In genomic region chr4:156909010-156909409, GRCh38 we compare ENCODE assay signal across 26 cellular contexts.
DNase-seq lines count a peak whose midpoint lies in the region; ATAC-seq, FAIRE-seq and TF ChIP-seq lines count a peak whose summit lies in the region.
"Had no signal": no experiment of that assay in that cellular context is flagged by ENCODE, and none has a peak within 500 bp of the region (broad histone marks: within the 10 kb centered on the region; RNA-seq: fewer than 3 reads in every experiment).

No MANE protein-coding gene starts in this region.

- H3K9ac ChIP-seq in IMR-90 (ENCODE audit: low read depth, low read length): no peak overlapping the region
- H3K9ac ChIP-seq: BLaER1 had no signal

- no peak overlapping the region for H4K91ac ChIP-seq in IMR-90 (ENCODE audit: insufficient read depth, low read depth, low read length)

- H2AK5ac ChIP-seq in IMR-90 (ENCODE audit: low read depth, low read length): no peak overlapping the region

- H4K8ac ChIP-seq in IMR-90 (ENCODE audit: low read depth in 2 of 2, low read length in 2 of 2): no peak overlapping the region; a peak in 1 of 4 replicates

- no peak overlapping the region for H2AK9ac ChIP-seq in IMR-90 (replicated peaks; ENCODE audit: low read depth, low read length, poor library complexity)

- CTCF ChIA-PET in IMR-90 (lab: Yijun Ruan, JAX): no interaction called here

- no peak overlapping the region for H3K14ac ChIP-seq in IMR-90 (replicated peaks; ENCODE audit: low read depth, low read length)

- POLR2A ChIA-PET in IMR-90 (lab: Charles Lee; ENCODE audit: unreplicated experiment): no interaction called here

- peaks cover 11% of the 10 kb centered on the region; the same call in 1 of the 2 replicates for H4K20me1 ChIP-seq in IMR-90 (ENCODE audit: insufficient read depth, low read length)
- H4K20me1 ChIP-seq: BLaER1 had no signal

- no peaks in the 10 kb centered on the region for H3K36me3 Mint-ChIP-seq in chondrocyte (ENCODE audit: low read depth)
- H3K36me3 Mint-ChIP-seq: CD4-positive, alpha-beta memory T cell; CD4-positive, CD25-positive, alpha-beta regulatory T cell; CD8-positive, alpha-beta memory T cell had no signal

- H3K4me1 ChIP-seq in IMR-90 (ENCODE audit: control insufficient read depth, insufficient read depth, low read length): no peaks in the 10 kb centered on the region; the same call in 1 of the 2 replicates
- no peaks in the 10 kb centered on the region for H3K4me1 ChIP-seq in small intestine (ENCODE audit: control insufficient read depth in 2 of 2, insufficient read depth in 1 of 2, low read depth in 1 of 2, low read length in 1 of 2)
- H3K4me1 ChIP-seq: BE2C, BLaER1 had no signal

- no TSS peak for BruUV-seq in IMR-90 (replicated peaks; lab: Mats Ljungman, UMichigan)

- no peak overlapping the region for H3K18ac ChIP-seq in IMR-90 (ENCODE audit: low read depth, low read length)

- no peak overlapping the region for H2BK20ac ChIP-seq in IMR-90 (ENCODE audit: low read depth, low read length)

- no peak overlapping the region for H2AFZ ChIP-seq in IMR-90 (replicated peaks; ENCODE audit: low read length, poor library complexity)

- no peak overlapping the region for H3K56ac ChIP-seq in IMR-90 (ENCODE audit: extremely low read depth, insufficient read depth, low read length)

- TF ChIP-seq CTCF in IMR-90 (conservative IDR thresholded peaks at IDR 0.05; ENCODE audit: low read depth, low read length): no peak
- TF ChIP-seq CTCF in chondrocyte (IDR thresholded peaks at IDR 0.05): no peak

- in situ Hi-C loops in IMR-90 (cut with MboI; ENCODE audit: low sequenced_read_pairs): no loop called here

- no peak for DNase-seq in IMR-90
- DNase-seq in chondrocyte (ENCODE audit: low spot score): no peak
- no peak for DNase-seq in small intestine
- DNase-seq in left colon: no peak
- DNase-seq in stimulated activated CD4-positive, alpha-beta T cell treated with anti-CD3 and anti-CD28 coated beads, Interleukin-15, amount 100 ng/mL, for 24 hours: no peak
- DNase-seq in stimulated activated naive CD4-positive, alpha-beta T cell treated with Interleukin-2 at 50 U/mL for 16 hours (lab: John Stamatoyannopoulos, UW): no peak
- DNase-seq: 8988T; ACHN; BE2C; C1 segment of cervical spinal cord; CD4-positive, alpha-beta memory T cell; CD4-positive, CD25-positive, alpha-beta regulatory T cell; CD8-positive, alpha-beta memory T cell; COR-L47; DMS 273 treated with DMSO at 0.1 percent for 48 hours; DMS153; DMS53; DMS79; DND-41; EL; GDM1 had no signal

- peaks cover 31% of the 10 kb centered on the region in 2 experiments for H3K79me1 ChIP-seq in IMR-90 (ENCODE audit: low read depth in 1 of 2, low read length in 2 of 2)

- H3K27me3 Mint-ChIP-seq in chondrocyte (ENCODE audit: low read depth): no peaks in the 10 kb centered on the region
- H3K27me3 Mint-ChIP-seq: CD4-positive, alpha-beta memory T cell; CD4-positive, CD25-positive, alpha-beta regulatory T cell; CD8-positive, alpha-beta memory T cell had no signal

- H3K27me3 ChIP-seq in IMR-90 (ENCODE audit: control insufficient read depth, insufficient read depth, low read length): no peaks in the 10 kb centered on the region
- no peaks in the 10 kb centered on the region for H3K27me3 ChIP-seq in small intestine (ENCODE audit: control insufficient read depth in 2 of 2, insufficient read depth in 2 of 2, low read length in 2 of 2)
- H3K27me3 ChIP-seq: BE2C, BLaER1 had no signal

- dilution Hi-C loops in IMR-90 (cut with HindIII; ENCODE audit: low sequenced_read_pairs, unreplicated experiment): no loop called here

- no peaks in the 10 kb centered on the region for H3K9me3 Mint-ChIP-seq in chondrocyte (ENCODE audit: low read depth)

- no peak overlapping the region for H2BK5ac ChIP-seq in IMR-90 (ENCODE audit: low read depth, low read length, poor library complexity, severe bottlenecking)

- peaks cover 44% of the 10 kb centered on the region for H3K4me1 Mint-ChIP-seq in chondrocyte (ENCODE audit: low read depth)
- H3K4me1 Mint-ChIP-seq: CD4-positive, alpha-beta memory T cell; CD4-positive, CD25-positive, alpha-beta regulatory T cell; CD8-positive, alpha-beta memory T cell had no signal

- WGBS in IMR-90 (ENCODE audit: extremely low coverage in 2 of 2, insufficient read length in 1 of 2), 2 experiments: no CpG with 5 or more reads among the region's 2 CpGs
- 69 to 72% (median 69%) methylated on average over 2 of the region's 2 CpGs for WGBS in small intestine, 3 donors

- H3K36me3 ChIP-seq in IMR-90 (ENCODE audit: control insufficient read depth, insufficient read depth, low read length): no peaks in the 10 kb centered on the region
- no peaks in the 10 kb centered on the region for H3K36me3 ChIP-seq in small intestine (ENCODE audit: control insufficient read depth in 2 of 2, insufficient read depth in 2 of 2, low read length in 2 of 2)
- H3K36me3 ChIP-seq: BE2C, BLaER1 had no signal

- H3K27ac Mint-ChIP-seq in chondrocyte (ENCODE audit: unreplicated experiment): peak overlapping the region; percentile 27
- H3K27ac Mint-ChIP-seq: CD4-positive, alpha-beta memory T cell; CD4-positive, CD25-positive, alpha-beta regulatory T cell; CD8-positive, alpha-beta memory T cell had no signal

- no peak for TF ChIP-seq POLR2A in IMR-90 (IDR thresholded peaks at IDR 0.05; ENCODE audit: low read depth, low read length)

- H2BK120ac ChIP-seq in IMR-90 (ENCODE audit: low read depth, low read length): no peak overlapping the region

- no peak overlapping the region for H3K4me2 ChIP-seq in IMR-90 (ENCODE audit: low read depth, low read length)
- H3K4me2 ChIP-seq: BLaER1 had no signal

- H3K4me3 Mint-ChIP-seq in chondrocyte (ENCODE audit: unreplicated experiment): no peak overlapping the region
- H3K4me3 Mint-ChIP-seq: CD14-positive monocyte; CD4-positive, alpha-beta memory T cell; CD4-positive, CD25-positive, alpha-beta regulatory T cell; CD8-positive, alpha-beta memory T cell had no signal

- no peak for ATAC-seq in IMR-90 (ENCODE audit: low read depth)
- no peak for ATAC-seq in left colon
- ATAC-seq: GM12878 had no signal

- TF ChIP-seq RAD21 in IMR-90 (IDR thresholded peaks at IDR 0.05; ENCODE audit: low read length): no peak

- intact Hi-C loops in IMR-90 (cut with micrococcal nuclease): no loop called here
- intact Hi-C loops in left colon (cut with DNase I, micrococcal nuclease): no loop called here

- no peak overlapping the region for H3K4ac ChIP-seq in IMR-90 (ENCODE audit: low read depth, low read length)

- H3K4me3 ChIP-seq in IMR-90 (ENCODE audit: insufficient read depth, low read depth, low read length): no peak overlapping the region
- no peak overlapping the region for H3K4me3 ChIP-seq in small intestine (ENCODE audit: low read depth in 1 of 2, low read length in 2 of 2)
- H3K4me3 ChIP-seq: BLaER1, GM12878 had no signal

- FAIRE-seq in small intestine (lab: Jason Lieb, UNC): peak; percentile 23
- FAIRE-seq: GM12878, GM12892, GM18507 had no signal

- H3K27ac ChIP-seq in IMR-90 (ENCODE audit: insufficient read depth, low read length): no peak overlapping the region
- no peak overlapping the region for H3K27ac ChIP-seq in small intestine (ENCODE audit: low read depth in 1 of 2, low read length in 1 of 2)
- H3K27ac ChIP-seq: BLaER1 had no signal

- H3K23ac ChIP-seq in IMR-90 (ENCODE audit: low read depth, low read length): no peak overlapping the region

- H2BK15ac ChIP-seq in IMR-90 (ENCODE audit: low read depth, low read length): no peak overlapping the region

- peaks cover 4% of the 10 kb centered on the region; the same call in 1 of the 2 replicates for H3K9me1 ChIP-seq in IMR-90 (ENCODE audit: insufficient read depth, low read length)

- H3K9me3 ChIP-seq in IMR-90 (ENCODE audit: control insufficient read depth, insufficient read depth, low read length): no peaks in the 10 kb centered on the region; the same call in 1 of the 2 replicates
- H3K9me3 ChIP-seq in small intestine (ENCODE audit: control insufficient read depth, low read depth): no peaks in the 10 kb centered on the region
- H3K9me3 ChIP-seq: BE2C had no signal

- H4K5ac ChIP-seq in IMR-90 (ENCODE audit: low read depth, low read length): no peak overlapping the region

TF ChIP-seq in IMR-90, 13 proteins besides CTCF, POLR2A, EP300 and RAD21:
- TF ChIP-seq CEBPB (IDR thresholded peaks at IDR 0.05; ENCODE audit: low read depth, low read length) (peak; percentile 60; the same call in 1 of the 2 replicates), MXI1 (IDR thresholded peaks at IDR 0.05; ENCODE audit: borderline replicate concordance, low read depth, low read length) (no peak)
